In the genomic region with DNA sequence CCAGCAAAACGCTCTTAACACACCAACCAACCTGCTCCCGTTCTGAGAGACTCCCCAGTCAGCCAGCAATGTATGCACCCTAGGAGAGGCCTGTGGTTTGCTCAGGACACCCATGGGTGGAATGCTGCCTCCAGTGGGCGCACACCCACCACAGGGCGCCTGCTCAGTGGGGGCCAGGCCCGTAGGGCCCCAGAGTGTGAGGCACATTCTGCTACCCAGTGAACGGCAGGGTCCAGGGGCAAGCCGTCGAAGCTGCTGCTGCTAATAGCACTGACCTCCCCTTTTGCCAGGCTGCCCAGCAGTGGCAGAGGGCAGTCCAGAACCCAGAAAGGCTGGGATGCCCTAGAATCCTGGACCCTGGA, we compare ENCODE assay signal across 20 cellular contexts. TPM values are rescaled to one million over a fixed set of nuclear protein-coding genes. Genes with fewer than 3 reads are reported as not detected.
"Had no signal": no experiment of that assay in that cellular context is flagged by ENCODE, and none has a peak within 500 bp of the region (broad histone marks: within the 10 kb centered on the region; RNA-seq: fewer than 3 reads in every experiment).

No MANE protein-coding gene starts in this region.

- H3K27me3 ChIP-seq: neural progenitor cell, pancreas, testis, tibial nerve, vagina had no signal

- H3K4me3 ChIP-seq: heart right ventricle, left ventricle myocardium inferior, lower lobe of right lung, neural progenitor cell, pancreas, testis, tibial nerve, upper lobe of right lung, vagina had no signal

- DNase-seq: cortex of kidney; effector memory CD4-positive, alpha-beta T cell; heart right ventricle; left cardiac atrium; left ventricle myocardium inferior; lower lobe of right lung; mesenchymal stem cell; right cardiac atrium; small intestine; stimulated activated CD4-positive, alpha-beta T cell treated with anti-CD3 and anti-CD28 coated beads, Interleukin-12 subunit alpha, Interleukin-12 subunit beta, amount 100 ng/mL, for 4 hours; stimulated activated naive CD4-positive, alpha-beta T cell; testis; upper lobe of right lung had no signal

- H3K36me3 ChIP-seq: heart right ventricle, left ventricle myocardium inferior, lower lobe of right lung, pancreas, tibial nerve, upper lobe of right lung, vagina had no signal

- ATAC-seq: esophagus mucosa; left cardiac atrium; lower lobe of right lung; natural killer cell treated with Interleukin-12 subunit alpha and Interleukin-12 subunit beta and Interleukin-15 and Interleukin-18, amount 100 ng/mL, for 72 hours; pancreas; right cardiac atrium; upper lobe of right lung had no signal

- H3K27ac ChIP-seq: heart right ventricle, left ventricle myocardium inferior, lower lobe of right lung, neural progenitor cell, pancreas, testis, upper lobe of right lung, vagina had no signal

RNA-seq across cellular contexts. Expression of gene B3GAT1, which starts 12.8 kb away (rescaled TPM):
- total RNA-seq: glomerular endothelial cell had no signal
